ENCODE assay signal across 32 cellular contexts in genomic region chr5:180918380-180918779, GRCh38. TPM values are rescaled to one million over a fixed set of nuclear protein-coding genes. Genes with fewer than 3 reads are reported as not detected.
"Had no signal": no experiment of that assay in that cellular context is flagged by ENCODE, and none has a peak within 500 bp of the region (broad histone marks: within the 10 kb centered on the region; RNA-seq: fewer than 3 reads in every experiment).

No MANE protein-coding gene starts in this region.

- H3K27ac ChIP-seq: neural progenitor cell, ovary, parathyroid adenoma, psoas muscle, right lobe of liver, sigmoid colon, stomach, thoracic aorta, thyroid gland, tibial nerve, upper lobe of left lung, uterus had no signal

- H3K27ac Mint-ChIP-seq: natural killer cell; nephron; neural progenitor cell; progenitor cell of endocrine pancreas; stimulated activated effector memory CD8-positive, alpha-beta T cell treated with anti-CD3 and anti-CD28 coated beads, Interleukin-12 subunit alpha, Interleukin-12 subunit beta, amount 100 ng/mL, for 72 hours; stimulated activated naive B cell treated with anti-CD40 and anti-IgM and Interleukin-4, amounts not matched to agents 10 μg/mL and 1 μg/mL and 100 μg/mL, for 72 hours; stimulated activated naive CD8-positive, alpha-beta T cell treated with anti-CD3 and anti-CD28 coated beads, Interleukin-15, Interleukin-2, amounts not matched to agents 100 ng/mL and 50 ng/mL, for 24 hours had no signal

- H3K4me3 Mint-ChIP-seq: natural killer cell; nephron; neural progenitor cell; stimulated activated effector memory CD8-positive, alpha-beta T cell treated with anti-CD3 and anti-CD28 coated beads, Interleukin-12 subunit alpha, Interleukin-12 subunit beta, amount 100 ng/mL, for 72 hours; stimulated activated naive B cell treated with anti-CD40 and anti-IgM and Interleukin-4, amounts not matched to agents 10 μg/mL and 1 μg/mL and 100 μg/mL, for 72 hours; stimulated activated naive CD8-positive, alpha-beta T cell treated with anti-CD3 and anti-CD28 coated beads, Interleukin-15, Interleukin-2, amounts not matched to agents 100 ng/mL and 50 ng/mL, for 24 hours had no signal

- DNase-seq: natural killer cell; occipital lobe; ovary; posterior cingulate gyrus; psoas muscle; right cardiac atrium; right lobe of liver; sigmoid colon; small intestine; stimulated activated CD4-positive, alpha-beta T cell treated with anti-CD3 and anti-CD28 coated beads, Interleukin-15, amount 100 ng/mL, for 24 hours; stimulated activated CD4-positive, alpha-beta T cell treated with anti-CD3 and anti-CD28 coated beads, Interleukin-2, amount 100 ng/mL, for 24 hours; stimulated activated CD4-positive, alpha-beta T cell treated with anti-CD3 and anti-CD28 coated beads, Interleukin-2, amount 100 ng/mL, for 48 hours; stimulated activated CD4-positive, alpha-beta T cell treated with anti-CD3 and anti-CD28 coated beads, Interleukin-4, amount 100 ng/mL, for 24 hours; stimulated activated naive B cell treated with anti-CD40 and anti-IgM and Interleukin-4, amounts not matched to agents 10 μg/mL and 1 μg/mL and 100 μg/mL, for 72 hours; stimulated activated naive CD4-positive, alpha-beta T cell treated with Interleukin-2 at 50 U/mL for 16 hours; stomach; thyroid gland; upper lobe of left lung; uterus had no signal

- H3K4me2 ChIP-seq: neural progenitor cell had no signal

- H2AFZ ChIP-seq: neural progenitor cell, parathyroid adenoma had no signal

- H3K36me3 Mint-ChIP-seq: natural killer cell; neural progenitor cell; stimulated activated effector memory CD8-positive, alpha-beta T cell treated with anti-CD3 and anti-CD28 coated beads, Interleukin-12 subunit alpha, Interleukin-12 subunit beta, amount 100 ng/mL, for 72 hours had no signal

- H3K36me3 ChIP-seq: neural progenitor cell, ovary, right lobe of liver, sigmoid colon, stomach, thoracic aorta, thyroid gland, tibial nerve, uterus had no signal

- ATAC-seq: natural killer cell; psoas muscle; right cardiac atrium; right lobe of liver; stimulated activated effector memory CD8-positive, alpha-beta T cell treated with anti-CD3 and anti-CD28 coated beads, Interleukin-12 subunit alpha, Interleukin-12 subunit beta, amount 100 ng/mL, for 72 hours; stimulated activated naive B cell treated with anti-CD40 and anti-IgM and Interleukin-4, amounts not matched to agents 10 μg/mL and 1 μg/mL and 100 μg/mL, for 72 hours had no signal

- H3K4me1 Mint-ChIP-seq: natural killer cell; nephron; neural progenitor cell; stimulated activated effector memory CD8-positive, alpha-beta T cell treated with anti-CD3 and anti-CD28 coated beads, Interleukin-12 subunit alpha, Interleukin-12 subunit beta, amount 100 ng/mL, for 72 hours; stimulated activated naive B cell treated with anti-CD40 and anti-IgM and Interleukin-4, amounts not matched to agents 10 μg/mL and 1 μg/mL and 100 μg/mL, for 72 hours had no signal

- H3K79me2 ChIP-seq: parathyroid adenoma had no signal

- H3K9ac ChIP-seq: neural progenitor cell, parathyroid adenoma had no signal

- H3K9me3 ChIP-seq: ovary, right lobe of liver, thyroid gland had no signal

- H3K4me1 ChIP-seq: neural progenitor cell, parathyroid adenoma, psoas muscle, right lobe of liver, sigmoid colon, stomach, tibial nerve, upper lobe of left lung, uterus had no signal

- H3K4me3 ChIP-seq: neural progenitor cell, ovary, psoas muscle, right lobe of liver, sigmoid colon, stomach, thoracic aorta, thyroid gland, tibial nerve, upper lobe of left lung, uterus had no signal

- H3K27me3 ChIP-seq: neural progenitor cell, ovary, right lobe of liver, sigmoid colon, stomach, thyroid gland, tibial nerve, upper lobe of left lung had no signal

- FAIRE-seq: small intestine had no signal

RNA-seq across cellular contexts. Expression of gene BTNL8, which starts 19.4 kb away (rescaled TPM):
- total RNA-seq: occipital lobe, osteoblast, progenitor cell of endocrine pancreas, renal cortical epithelial cell, skeletal muscle tissue, thoracic aorta, tibial nerve, ureter had no signal
- polyA plus RNA-seq: neural cell had no signal
